22 cellular contexts compared by ENCODE assay signal in the genomic region with DNA sequence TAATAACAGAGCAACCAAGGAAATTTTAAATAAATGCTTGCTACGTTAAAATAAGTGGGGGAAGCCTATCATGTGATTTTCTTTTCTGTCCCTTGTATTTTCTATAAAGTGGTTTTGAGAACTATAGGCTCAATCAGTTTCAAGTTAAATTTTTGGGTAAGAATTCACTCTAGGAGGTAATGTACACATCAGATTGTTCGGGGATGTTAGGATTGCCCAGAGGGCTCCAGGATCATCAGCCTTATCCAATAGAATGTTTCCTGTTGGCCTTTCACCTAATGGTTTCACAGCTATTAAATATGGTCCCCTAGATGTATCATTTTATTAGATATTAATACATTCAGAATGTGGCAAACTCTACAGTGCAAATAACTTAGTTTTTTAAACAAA.
DNase-seq lines count a peak whose midpoint lies in the region; ATAC-seq and TF ChIP-seq lines count a peak whose summit lies in the region.
"Had no signal": no experiment of that assay in that cellular context is flagged by ENCODE, and none has a peak within 500 bp of the region (broad histone marks: within the 10 kb centered on the region; RNA-seq: fewer than 3 reads in every experiment).

No MANE protein-coding gene starts in this region.

- ATAC-seq in Right ventricle myocardium superior (ENCODE audit: poor library complexity) = no peak

- TF ChIP-seq POLR2A in esophagus muscularis mucosa (IDR thresholded peaks at IDR 0.05; ENCODE audit: low read depth) = no peak
- TF ChIP-seq POLR2A in transverse colon (IDR thresholded peaks at IDR 0.05) = no peak
- TF ChIP-seq POLR2A in stomach (IDR thresholded peaks at IDR 0.05) = no peak

- no peaks in the 10 kb centered on the region for H3K27me3 ChIP-seq in esophagus muscularis mucosa
- no peaks in the 10 kb centered on the region for H3K27me3 ChIP-seq in transverse colon
- no peaks in the 10 kb centered on the region for H3K27me3 ChIP-seq in stomach
- H3K27me3 ChIP-seq: BE2C had no signal

- TF ChIP-seq CTCF in HEK293 (tag by site-specific recombination; IDR thresholded peaks at IDR 0.05) = no peak
- TF ChIP-seq CTCF in esophagus muscularis mucosa (IDR thresholded peaks at IDR 0.05) = no peak
- no peak for TF ChIP-seq CTCF in osteocyte (IDR thresholded peaks at IDR 0.05)
- no peak for TF ChIP-seq CTCF in transverse colon (IDR thresholded peaks at IDR 0.05)
- no peak for TF ChIP-seq CTCF in GM20000 (IDR thresholded peaks at IDR 0.05; ENCODE audit: extremely low read depth, missing control alignments)
- TF ChIP-seq CTCF in stomach (IDR thresholded peaks at IDR 0.05) = no peak

- TF ChIP-seq EP300 in esophagus muscularis mucosa (IDR thresholded peaks at IDR 0.05) (no peak), transverse colon (IDR thresholded peaks at IDR 0.05; ENCODE audit: low read depth) (no peak), stomach (IDR thresholded peaks at IDR 0.05) (no peak)

- DNase-seq in esophagus muscularis mucosa (ENCODE audit: extremely low spot score) (no peak), osteocyte (ENCODE audit: extremely low spot score, unreplicated experiment) (no peak), transverse colon (no peak), Right ventricle myocardium superior (no peak), GM20000 (ENCODE audit: low spot score) (no peak), stomach (no peak), NCI-H226 (no peak)
- DNase-seq: ACHN; BE2C; C1 segment of cervical spinal cord; CD4-positive, CD25-positive, alpha-beta regulatory T cell; CD8-positive, alpha-beta memory T cell; COR-L47; DMS 273 treated with DMSO at 0.1 percent for 48 hours; DMS53; DND-41; EL; GM23248; HCEC 1CT; HFFc6 had no signal

- peaks cover 59% of the 10 kb centered on the region for H3K4me1 Mint-ChIP-seq in osteocyte (ENCODE audit: unreplicated experiment)
- H3K4me1 Mint-ChIP-seq: CD4-positive, CD25-positive, alpha-beta regulatory T cell; CD8-positive, alpha-beta memory T cell had no signal

- CTCF ChIA-PET in HEK293 (lab: Yijun Ruan, JAX) = interaction anchor here (0.8 kb wide), 1 partner anchor 54 kb away, joined by 4 read pairs; no protein-coding TSS in a partner anchor

- H3K9me3 ChIP-seq in HEK293 (ENCODE audit: control insufficient read depth, insufficient read depth, low read depth, low read length) (no peaks in the 10 kb centered on the region), esophagus muscularis mucosa (no peaks in the 10 kb centered on the region), transverse colon (no peaks in the 10 kb centered on the region), stomach (no peaks in the 10 kb centered on the region)
- H3K9me3 ChIP-seq: BE2C had no signal

- H3K36me3 ChIP-seq in HEK293 (ENCODE audit: control insufficient read depth in 2 of 2, insufficient read depth in 1 of 2, low read length in 2 of 2) = no peaks in the 10 kb centered on the region
- H3K36me3 ChIP-seq in esophagus muscularis mucosa = no peaks in the 10 kb centered on the region
- H3K36me3 ChIP-seq in transverse colon = no peaks in the 10 kb centered on the region
- no peaks in the 10 kb centered on the region for H3K36me3 ChIP-seq in stomach
- H3K36me3 ChIP-seq: BE2C had no signal

- H3K9me3 Mint-ChIP-seq in osteocyte (ENCODE audit: unreplicated experiment) = peaks cover 7% of the 10 kb centered on the region
- H3K9me3 Mint-ChIP-seq: CD8-positive, alpha-beta memory T cell had no signal

- intact Hi-C loops in esophagus muscularis mucosa (cut with DNase I) = no loop called here
- intact Hi-C loops in transverse colon (cut with DNase I; ENCODE audit: low total_unique reads) = loop anchor here (10.0 kb wide), 1 partner anchor 88 kb away; no protein-coding TSS in a partner anchor
- intact Hi-C loops in Right ventricle myocardium superior (cut with DNase I) = no loop called here
- intact Hi-C loops in stomach (cut with DNase I; ENCODE audit: low total_unique reads) = no loop called here

- H3K27ac Mint-ChIP-seq in osteocyte (ENCODE audit: unreplicated experiment) = peak overlapping the region; percentile 80
- H3K27ac Mint-ChIP-seq: CD4-positive, CD25-positive, alpha-beta regulatory T cell; CD8-positive, alpha-beta memory T cell; HFFc6 had no signal

- H3K27ac ChIP-seq in HEK293 (ENCODE audit: extremely low read depth, low read depth, low read length) = no peak overlapping the region
- H3K27ac ChIP-seq in esophagus muscularis mucosa (replicated peaks in 1 of 4) = peak overlapping the region in 3 of 4 donors; percentile 69 to 70 (median 70)
- H3K27ac ChIP-seq in transverse colon = peak overlapping the region in 3 of 4 donors; percentile 69 to 80 (median 74)
- peak overlapping the region in 1 of 5 donors; percentile 76 for H3K27ac ChIP-seq in stomach
- H3K27ac ChIP-seq: GM23248, HL-60 had no signal

- in situ Hi-C loops in transverse colon (cut with MboI; ENCODE audit: low pct_ligation_motif_present in 1 of 4, low pct_unique_long_range_greater_than_20kb in 1 of 4, low sequenced_read_pairs in 3 of 4) = loop anchor here in 1 of 4 donors (25.0 kb wide), 1 partner anchor 171 kb away; no protein-coding TSS in a partner anchor

- H3K4me3 ChIP-seq in HEK293 (ENCODE audit: low read depth, low read length) (no peak overlapping the region), esophagus muscularis mucosa (no peak overlapping the region), transverse colon (no peak overlapping the region), stomach (no peak overlapping the region)
- H3K4me3 ChIP-seq: GM23248 had no signal

- no peaks in the 10 kb centered on the region for H3K27me3 Mint-ChIP-seq in osteocyte (ENCODE audit: unreplicated experiment)

- H3K4me1 ChIP-seq in HEK293 (ENCODE audit: control insufficient read depth, insufficient read depth, low read length) = no peaks in the 10 kb centered on the region
- peaks cover 21 to 82% (median 73%) of the 10 kb centered on the region in 4 donors for H3K4me1 ChIP-seq in esophagus muscularis mucosa
- peaks cover 5 to 49% (median 21%) of the 10 kb centered on the region in 4 donors for H3K4me1 ChIP-seq in transverse colon
- H3K4me1 ChIP-seq in stomach = peaks cover 5 to 69% (median 27%) of the 10 kb centered on the region in 4 donors

- peaks cover 6% of the 10 kb centered on the region for H3K36me3 Mint-ChIP-seq in osteocyte (ENCODE audit: unreplicated experiment)
- H3K36me3 Mint-ChIP-seq: CD4-positive, CD25-positive, alpha-beta regulatory T cell; CD8-positive, alpha-beta memory T cell had no signal

- H3K4me3 Mint-ChIP-seq in osteocyte (ENCODE audit: unreplicated experiment) = no peak overlapping the region
- H3K4me3 Mint-ChIP-seq: CD4-positive, CD25-positive, alpha-beta regulatory T cell; CD8-positive, alpha-beta memory T cell; HFFc6 had no signal

- 80% methylated on average over 2 of the region's 2 CpGs for WGBS in esophagus muscularis mucosa
- WGBS in transverse colon (ENCODE audit: low coverage in 1 of 2), 2 donors = 74 to 82% methylated on average over 2 of the region's 2 CpGs
- 58 to 78% (median 69%) methylated on average over 2 of the region's 2 CpGs for WGBS in stomach, 5 donors

- POLR2A ChIA-PET in HEK293 (lab: Yijun Ruan, JAX) = no interaction called here

TF ChIP-seq in HEK293, 187 proteins besides CTCF, POLR2A, EP300 and RAD21:
- TF ChIP-seq GLIS1 (tag by site-specific recombination; IDR thresholded peaks at IDR 0.05) = 0 out of 2 replicates have a peak, but pooled peaks have one; percentile 18
- TF ChIP-seq ZNF549 (tag by site-specific recombination; IDR thresholded peaks at IDR 0.05) = no peak
- TF ChIP-seq ZNF175 (tag by site-specific recombination; IDR thresholded peaks at IDR 0.05) = no peak
- no peak for TF ChIP-seq TCF7L2 (IDR thresholded peaks at IDR 0.05; ENCODE audit: borderline replicate concordance, low read depth, low read length)
